In the genomic region with DNA sequence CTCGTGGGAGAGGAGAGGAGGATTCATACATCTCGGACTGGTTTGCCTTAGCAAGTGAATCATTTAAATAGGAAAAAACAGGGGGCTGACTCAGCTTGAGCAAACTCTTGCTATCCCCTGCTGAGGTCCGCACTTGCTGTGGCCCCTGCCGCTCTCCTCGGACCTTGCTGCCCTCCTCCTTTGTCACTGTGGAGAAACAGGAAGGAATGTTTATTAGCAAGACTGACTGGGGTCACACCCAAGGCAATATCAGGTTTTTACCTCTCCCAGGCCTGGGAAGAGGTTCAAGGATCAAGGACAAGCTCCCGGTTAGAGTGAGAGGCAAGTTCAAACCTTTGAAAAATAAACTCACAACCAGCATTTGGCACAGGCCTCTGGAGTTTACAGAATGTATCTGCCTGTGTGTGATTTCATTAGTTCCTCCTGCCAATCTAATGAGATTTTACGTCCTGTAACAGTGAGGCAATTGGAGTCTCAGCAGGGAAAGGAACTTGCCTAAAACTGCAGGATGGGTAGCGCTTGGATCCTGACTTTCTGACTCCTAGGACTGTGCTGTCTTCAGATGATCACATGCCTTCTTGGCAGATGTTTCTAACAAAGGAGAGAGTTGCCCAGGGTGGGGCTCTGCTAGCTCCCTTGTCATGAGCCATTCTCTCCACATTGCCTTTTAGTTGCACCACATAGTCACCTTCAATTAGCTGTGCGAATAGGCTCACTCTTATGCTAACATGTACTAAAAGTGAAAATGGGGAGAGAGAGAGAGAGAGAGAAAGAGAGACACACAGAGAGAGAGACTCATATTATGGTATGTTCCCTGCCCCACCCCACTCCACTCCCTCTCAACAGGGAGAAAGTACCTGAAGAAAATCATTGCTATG, we compare ENCODE assay signal across 1 cellular context.
TF ChIP-seq lines count a peak whose summit lies in the region.

No MANE protein-coding gene starts in this region.

TF ChIP-seq in GM23338, 12 proteins besides CTCF, POLR2A, EP300 and RAD21 (continued from another document):
- TF ChIP-seq, protein P1, sequence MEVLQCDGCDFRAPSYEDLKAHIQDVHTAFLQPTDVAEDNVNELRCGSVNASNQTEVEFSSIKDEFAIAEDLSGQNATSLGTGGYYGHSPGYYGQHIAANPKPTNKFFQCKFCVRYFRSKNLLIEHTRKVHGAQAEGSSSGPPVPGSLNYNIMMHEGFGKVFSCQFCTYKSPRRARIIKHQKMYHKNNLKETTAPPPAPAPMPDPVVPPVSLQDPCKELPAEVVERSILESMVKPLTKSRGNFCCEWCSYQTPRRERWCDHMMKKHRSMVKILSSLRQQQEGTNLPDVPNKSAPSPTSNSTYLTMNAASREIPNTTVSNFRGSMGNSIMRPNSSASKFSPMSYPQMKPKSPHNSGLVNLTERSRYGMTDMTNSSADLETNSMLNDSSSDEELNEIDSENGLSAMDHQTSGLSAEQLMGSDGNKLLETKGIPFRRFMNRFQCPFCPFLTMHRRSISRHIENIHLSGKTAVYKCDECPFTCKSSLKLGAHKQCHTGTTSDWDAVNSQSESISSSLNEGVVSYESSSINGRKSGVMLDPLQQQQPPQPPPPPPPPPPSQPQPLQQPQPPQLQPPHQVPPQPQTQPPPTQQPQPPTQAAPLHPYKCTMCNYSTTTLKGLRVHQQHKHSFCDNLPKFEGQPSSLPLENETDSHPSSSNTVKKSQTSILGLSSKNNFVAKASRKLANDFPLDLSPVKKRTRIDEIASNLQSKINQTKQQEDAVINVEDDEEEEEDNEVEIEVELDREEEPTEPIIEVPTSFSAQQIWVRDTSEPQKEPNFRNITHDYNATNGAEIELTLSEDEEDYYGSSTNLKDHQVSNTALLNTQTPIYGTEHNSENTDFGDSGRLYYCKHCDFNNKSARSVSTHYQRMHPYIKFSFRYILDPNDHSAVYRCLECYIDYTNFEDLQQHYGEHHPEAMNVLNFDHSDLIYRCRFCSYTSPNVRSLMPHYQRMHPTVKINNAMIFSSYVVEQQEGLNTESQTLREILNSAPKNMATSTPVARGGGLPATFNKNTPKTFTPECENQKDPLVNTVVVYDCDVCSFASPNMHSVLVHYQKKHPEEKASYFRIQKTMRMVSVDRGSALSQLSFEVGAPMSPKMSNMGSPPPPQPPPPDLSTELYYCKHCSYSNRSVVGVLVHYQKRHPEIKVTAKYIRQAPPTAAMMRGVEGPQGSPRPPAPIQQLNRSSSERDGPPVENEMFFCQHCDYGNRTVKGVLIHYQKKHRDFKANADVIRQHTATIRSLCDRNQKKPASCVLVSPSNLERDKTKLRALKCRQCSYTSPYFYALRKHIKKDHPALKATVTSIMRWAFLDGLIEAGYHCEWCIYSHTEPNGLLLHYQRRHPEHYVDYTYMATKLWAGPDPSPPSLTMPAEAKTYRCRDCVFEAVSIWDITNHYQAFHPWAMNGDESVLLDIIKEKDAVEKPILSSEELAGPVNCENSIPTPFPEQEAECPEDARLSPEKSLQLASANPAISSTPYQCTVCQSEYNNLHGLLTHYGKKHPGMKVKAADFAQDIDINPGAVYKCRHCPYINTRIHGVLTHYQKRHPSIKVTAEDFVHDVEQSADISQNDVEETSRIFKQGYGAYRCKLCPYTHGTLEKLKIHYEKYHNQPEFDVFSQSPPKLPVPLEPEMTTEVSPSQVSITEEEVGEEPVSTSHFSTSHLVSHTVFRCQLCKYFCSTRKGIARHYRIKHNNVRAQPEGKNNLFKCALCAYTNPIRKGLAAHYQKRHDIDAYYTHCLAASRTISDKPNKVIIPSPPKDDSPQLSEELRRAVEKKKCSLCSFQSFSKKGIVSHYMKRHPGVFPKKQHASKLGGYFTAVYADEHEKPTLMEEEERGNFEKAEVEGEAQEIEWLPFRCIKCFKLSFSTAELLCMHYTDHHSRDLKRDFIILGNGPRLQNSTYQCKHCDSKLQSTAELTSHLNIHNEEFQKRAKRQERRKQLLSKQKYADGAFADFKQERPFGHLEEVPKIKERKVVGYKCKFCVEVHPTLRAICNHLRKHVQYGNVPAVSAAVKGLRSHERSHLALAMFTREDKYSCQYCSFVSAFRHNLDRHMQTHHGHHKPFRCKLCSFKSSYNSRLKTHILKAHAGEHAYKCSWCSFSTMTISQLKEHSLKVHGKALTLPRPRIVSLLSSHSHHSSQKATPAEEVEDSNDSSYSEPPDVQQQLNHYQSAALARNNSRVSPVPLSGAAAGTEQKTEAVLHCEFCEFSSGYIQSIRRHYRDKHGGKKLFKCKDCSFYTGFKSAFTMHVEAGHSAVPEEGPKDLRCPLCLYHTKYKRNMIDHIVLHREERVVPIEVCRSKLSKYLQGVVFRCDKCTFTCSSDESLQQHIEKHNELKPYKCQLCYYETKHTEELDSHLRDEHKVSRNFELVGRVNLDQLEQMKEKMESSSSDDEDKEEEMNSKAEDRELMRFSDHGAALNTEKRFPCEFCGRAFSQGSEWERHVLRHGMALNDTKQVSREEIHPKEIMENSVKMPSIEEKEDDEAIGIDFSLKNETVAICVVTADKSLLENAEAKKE (CRISPR knock-in tag; IDR thresholded peaks at IDR 0.05), result no peak
- no peak for TF ChIP-seq ZNF114 (CRISPR knock-in tag; IDR thresholded peaks at IDR 0.05)
- no peak for TF ChIP-seq EZH2 (IDR thresholded peaks at IDR 0.05; ENCODE audit: low read depth, unreplicated experiment)
- TF ChIP-seq, protein P2, sequence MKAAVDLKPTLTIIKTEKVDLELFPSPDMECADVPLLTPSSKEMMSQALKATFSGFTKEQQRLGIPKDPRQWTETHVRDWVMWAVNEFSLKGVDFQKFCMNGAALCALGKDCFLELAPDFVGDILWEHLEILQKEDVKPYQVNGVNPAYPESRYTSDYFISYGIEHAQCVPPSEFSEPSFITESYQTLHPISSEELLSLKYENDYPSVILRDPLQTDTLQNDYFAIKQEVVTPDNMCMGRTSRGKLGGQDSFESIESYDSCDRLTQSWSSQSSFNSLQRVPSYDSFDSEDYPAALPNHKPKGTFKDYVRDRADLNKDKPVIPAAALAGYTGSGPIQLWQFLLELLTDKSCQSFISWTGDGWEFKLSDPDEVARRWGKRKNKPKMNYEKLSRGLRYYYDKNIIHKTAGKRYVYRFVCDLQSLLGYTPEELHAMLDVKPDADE (IDR thresholded peaks at IDR 0.05), result no peak
- TF ChIP-seq POLR2AphosphoS5 (IDR thresholded peaks at IDR 0.05; ENCODE audit: low read depth), result no peak
- TF ChIP-seq NANOG (IDR thresholded peaks at IDR 0.05; ENCODE audit: borderline replicate concordance), result no peak
- no peak for TF ChIP-seq ZNF331 (CRISPR knock-in tag; IDR thresholded peaks at IDR 0.05; ENCODE audit: low read depth)
- TF ChIP-seq CREB1 (CRISPR knock-in tag; IDR thresholded peaks at IDR 0.05; ENCODE audit: low read depth), result no peak
- TF ChIP-seq EZH2phosphoT487 (IDR thresholded peaks at IDR 0.05; ENCODE audit: unreplicated experiment), result no peak
- no peak for TF ChIP-seq STAT1 (IDR thresholded peaks at IDR 0.05; ENCODE audit: unreplicated experiment)
- TF ChIP-seq JUNB (IDR thresholded peaks at IDR 0.05; ENCODE audit: unreplicated experiment), result no peak
